In the genomic region with DNA sequence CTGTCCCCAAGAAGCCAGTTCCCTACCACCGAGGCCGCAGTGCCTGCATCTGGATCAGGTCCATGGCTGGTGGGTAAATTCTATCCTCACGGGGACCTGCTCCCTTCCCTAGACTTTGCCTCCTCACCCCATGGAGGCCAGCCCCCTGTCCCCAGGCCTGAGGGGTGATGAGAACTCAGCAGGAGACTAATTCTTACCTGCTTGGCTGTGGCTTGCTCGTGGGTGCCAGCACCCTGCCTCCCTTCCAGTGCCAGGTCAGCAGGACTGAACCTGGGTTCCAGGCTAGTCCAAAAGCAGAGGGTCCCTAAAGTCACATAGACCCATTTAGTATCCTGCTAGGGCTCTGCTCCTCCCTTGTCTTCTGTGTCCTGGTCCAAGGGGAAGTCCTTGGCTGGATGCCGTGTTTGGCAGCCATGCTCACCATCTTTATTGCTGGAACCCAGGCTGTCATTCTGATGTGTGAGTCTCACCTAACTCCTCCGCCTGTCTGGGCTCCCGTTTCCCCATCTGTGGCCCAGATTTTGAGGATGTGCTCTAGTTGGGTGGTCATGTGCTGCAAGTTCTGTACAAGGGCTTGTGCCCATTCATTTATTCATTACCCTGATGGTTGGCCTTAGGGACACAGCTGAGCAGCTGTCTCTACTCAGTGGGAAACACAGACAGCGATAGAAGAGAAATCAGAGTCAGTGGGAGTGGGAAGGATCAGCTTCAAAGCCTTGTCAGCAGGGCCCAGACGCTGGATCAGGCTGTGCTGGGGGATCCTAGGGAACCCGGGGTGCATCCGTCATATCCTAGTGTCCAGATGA, we compare ENCODE assay signal across 8 cellular contexts. TPM values are rescaled to one million over a fixed set of nuclear protein-coding genes. Genes with fewer than 3 reads are reported as not detected.
A peak's percentile ranks its signal among the peaks of the same experiment; 100 is the strongest.
DNase-seq lines count a peak whose midpoint lies in the region; ATAC-seq and TF ChIP-seq lines count a peak whose summit lies in the region.

No MANE protein-coding gene starts in this region.

- peaks cover 3% of the 10 kb centered on the region for H3K36me3 Mint-ChIP-seq in CD4-positive, CD25-positive, alpha-beta regulatory T cell

- H3K4me3 Mint-ChIP-seq in CD4-positive, CD25-positive, alpha-beta regulatory T cell = peak overlapping the region; percentile 86 to 94 (median 88)

- H3K9me3 Mint-ChIP-seq in CD4-positive, CD25-positive, alpha-beta regulatory T cell = no peaks in the 10 kb centered on the region

- no peaks in the 10 kb centered on the region for H3K9me3 ChIP-seq in CD4-positive, CD25-positive, alpha-beta regulatory T cell (ENCODE audit: control insufficient read depth in 2 of 2, low read length in 2 of 2)
- H3K9me3 ChIP-seq in adrenal gland (replicated peaks in 1 of 3) = no peaks in the 10 kb centered on the region

- WGBS in adrenal gland, 4 donors = 12 to 19% (median 18%) methylated on average over 7 to 11 of the region's 11 CpGs

- peak in 1 of 3 donors; percentile 6 for DNase-seq in CD4-positive, CD25-positive, alpha-beta regulatory T cell
- DNase-seq in adrenal gland (peak; percentile 71 to 87 (median 81)), hypothalamus (lab: John Stamatoyannopoulos, UW) (peak in 44 of 51 donors; percentile 12 to 79 (median 48)), retinal pigment epithelial cell (ENCODE audit: low read depth) (no peak), NCI-H2227 (lab: John Stamatoyannopoulos, UW; ENCODE audit: unreplicated experiment) (no peak), NCI-H2196 (lab: John Stamatoyannopoulos, UW; ENCODE audit: unreplicated experiment) (no peak), amniotic stem cell (lab: John Stamatoyannopoulos, UW) (no peak)

- intact Hi-C loops in adrenal gland (cut with DNase I) = no loop called here

- H3K27ac Mint-ChIP-seq in CD4-positive, CD25-positive, alpha-beta regulatory T cell = peak overlapping the region; percentile 86 to 91 (median 91)

- H3K27me3 ChIP-seq in CD4-positive, CD25-positive, alpha-beta regulatory T cell (ENCODE audit: control insufficient read depth, insufficient read depth, low read length) = no peaks in the 10 kb centered on the region
- no peaks in the 10 kb centered on the region for H3K27me3 ChIP-seq in adrenal gland

- H3K27ac ChIP-seq in CD4-positive, CD25-positive, alpha-beta regulatory T cell (ENCODE audit: insufficient read depth, low read length, poor library complexity, severe bottlenecking) = peak overlapping the region; percentile 79
- H3K27ac ChIP-seq in adrenal gland = peak overlapping the region; percentile 47 to 98 (median 95)

- H3K36me3 ChIP-seq in CD4-positive, CD25-positive, alpha-beta regulatory T cell (ENCODE audit: control insufficient read depth, insufficient read depth, low read length) = no peaks in the 10 kb centered on the region
- H3K36me3 ChIP-seq in adrenal gland (replicated peaks in 1 of 2) = peaks cover 0 to 5% of the 10 kb centered on the region in 2 donors

- peaks cover 20% of the 10 kb centered on the region for H3K4me1 ChIP-seq in CD4-positive, CD25-positive, alpha-beta regulatory T cell (ENCODE audit: control insufficient read depth, insufficient read depth, low read length, poor library complexity, severe bottlenecking)
- H3K4me1 ChIP-seq in adrenal gland (replicated peaks in 1 of 2) = peaks cover 56 to 71% of the 10 kb centered on the region in 2 donors

- ATAC-seq in CD4-positive, CD25-positive, alpha-beta regulatory T cell (ENCODE audit: low read depth in 2 of 2) = no peak
- ATAC-seq in HG03196 (IDR thresholded peaks at IDR 0.05; ENCODE audit: unreplicated experiment) = peak; percentile 4

- TF ChIP-seq CTCF in adrenal gland (IDR thresholded peaks at IDR 0.05) (no peak), retinal pigment epithelial cell (conservative IDR thresholded peaks at IDR 0.05; ENCODE audit: low read depth, low read length) (no peak)

- no peak for TF ChIP-seq POLR2A in adrenal gland (IDR thresholded peaks at IDR 0.05)

- peaks cover 5 to 27% (median 11%) of the 10 kb centered on the region in 4 donors for H3K4me1 Mint-ChIP-seq in CD4-positive, CD25-positive, alpha-beta regulatory T cell

- H3K4me3 ChIP-seq in CD4-positive, CD25-positive, alpha-beta regulatory T cell (ENCODE audit: low read depth, low read length) = peak overlapping the region; percentile 57
- H3K4me3 ChIP-seq in adrenal gland = peak overlapping the region; percentile 12 to 97 (median 88)
- H3K4me3 ChIP-seq in retinal pigment epithelial cell (ENCODE audit: low read length) = peak overlapping the region; percentile 82

- peaks cover 5% of the 10 kb centered on the region for H3K27me3 Mint-ChIP-seq in CD4-positive, CD25-positive, alpha-beta regulatory T cell

RNA-seq across cellular contexts. Expression of a gene that starts 0.9 kb away (rescaled TPM):
- total RNA-seq in CD4-positive, CD25-positive, alpha-beta regulatory T cell = 14.4 TPM
- polyA plus RNA-seq in CD4-positive, CD25-positive, alpha-beta regulatory T cell = 1 to 10 TPM; 4.9 to 7.0 (median 6.2) TPM
- 100 to 1,000 TPM; 243 to 416 (median 352) TPM for total RNA-seq in adrenal gland
- polyA plus RNA-seq in adrenal gland = 100 to 1,000 TPM; 128 to 467 (median 142) TPM

RNA-seq across cellular contexts. Expression of a gene that starts 24.4 kb away (rescaled TPM):
- total RNA-seq in CD4-positive, CD25-positive, alpha-beta regulatory T cell = 77.8 TPM
- 10 to 100 TPM; 47.4 to 95.0 (median 66.1) TPM for polyA plus RNA-seq in CD4-positive, CD25-positive, alpha-beta regulatory T cell
- 100 to 1,000 TPM; 125 to 286 (median 172) TPM for total RNA-seq in adrenal gland
- 100 to 1,000 TPM; 194 to 288 (median 216) TPM for polyA plus RNA-seq in adrenal gland

RNA-seq across cellular contexts. Expression of a gene that starts 44.4 kb away (rescaled TPM):
- not detected for total RNA-seq in CD4-positive, CD25-positive, alpha-beta regulatory T cell
- not detected for polyA plus RNA-seq in CD4-positive, CD25-positive, alpha-beta regulatory T cell
- 100 to 1,000 TPM in 1 of 8 donors, 1 to 10 TPM in 7; 1.8 to 188 (median 3.2) TPM for total RNA-seq in adrenal gland
- polyA plus RNA-seq in adrenal gland = 10 to 100 TPM in 1 of 3 donors, 1 to 10 TPM in 2; 5.7 to 41.2 (median 7.9) TPM

Comparison
In these comparisons a context has a peak if more than half of its experiments do, and no peak if none do; other contexts are left out.
1. DNase-seq: peak in adrenal gland (7 of 7) and hypothalamus (44 of 51); none in retinal pigment epithelial cell (single experiment), NCI-H2227 (single experiment), NCI-H2196 (single experiment) and amniotic stem cell (single experiment).
2. RNA of a gene that starts 0.9 kb away (total RNA-seq): 243 to 416 TPM in adrenal gland; 14.4 TPM in CD4-positive, CD25-positive, alpha-beta regulatory T cell (single experiment); every median in the first group is over 10 times any median in the second.
3. Peak in every context shown above with its lines, with median percentiles within 50 percentile points of each other: H3K4me3 ChIP-seq.